In the genomic region with DNA sequence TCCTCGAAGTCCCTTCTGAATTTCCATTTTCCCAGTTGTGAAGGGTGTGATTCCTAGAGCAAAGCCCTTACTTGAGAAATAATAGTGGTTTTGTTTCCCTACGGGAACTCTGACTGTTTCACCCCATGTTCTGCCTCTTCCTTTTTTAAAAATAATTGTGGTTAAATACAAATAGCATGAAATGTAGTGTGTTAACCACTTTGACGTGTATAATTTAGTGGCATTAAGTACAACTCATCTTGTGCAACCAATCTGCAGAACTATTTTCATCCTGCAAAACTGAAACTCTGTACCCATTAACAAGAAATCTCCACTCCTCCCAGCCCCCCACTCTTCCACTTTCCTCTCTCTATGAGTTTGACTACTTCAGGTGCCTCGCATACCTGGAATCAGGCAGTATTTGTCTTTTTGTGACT, we compare ENCODE assay signal across 17 cellular contexts. TPM values are rescaled to one million over a fixed set of nuclear protein-coding genes. Genes with fewer than 3 reads are reported as not detected.
A peak's percentile ranks its signal among the peaks of the same experiment; 100 is the strongest.
DNase-seq lines count a peak whose midpoint lies in the region; ATAC-seq and TF ChIP-seq lines count a peak whose summit lies in the region.
"Had no signal": no experiment of that assay in that cellular context is flagged by ENCODE, and none has a peak within 500 bp of the region (broad histone marks: within the 10 kb centered on the region; RNA-seq: fewer than 3 reads in every experiment).

No MANE protein-coding gene starts in this region.

- CTCF ChIA-PET in activated CD4-positive, alpha-beta T cell treated with anti-CD3 and anti-CD28 coated beads for 36 hours (lab: Charles Lee): interaction anchor here (0.9 kb wide), 1 partner anchor 47 kb away, joined by 4 read pairs; no protein-coding TSS in a partner anchor

- H3K36me3 ChIP-seq in psoas muscle (ENCODE audit: insufficient read depth in 1 of 2, low read depth in 1 of 2): no peaks in the 10 kb centered on the region
- H3K36me3 ChIP-seq: adrenal gland, thoracic aorta, WERI-Rb-1 had no signal

- H3K4me1 ChIP-seq in psoas muscle: no peaks in the 10 kb centered on the region
- H3K4me1 ChIP-seq: adrenal gland had no signal

- intact Hi-C loops in activated CD4-positive, alpha-beta T cell treated with anti-CD3 and anti-CD28 coated beads for 36 hours (cut with DNase I, micrococcal nuclease): loop anchor here in 1 of 2 experiments (1.0 kb wide), 1 partner anchor 26 kb away; no protein-coding TSS in a partner anchor
- intact Hi-C loops in activated CD4-positive, alpha-beta T cell treated with anti-CD3 and anti-CD28 coated beads, Interleukin-2, amount 10 ng/mL, durations not matched to agents 24 days and 14 days (cut with micrococcal nuclease): no loop called here
- intact Hi-C loops in psoas muscle (cut with DNase I): loop anchor here in 1 of 2 donors (10.0 kb wide), 1 partner anchor 91 kb away; no protein-coding TSS in a partner anchor

- no peak overlapping the region for H3K4me3 Mint-ChIP-seq in activated CD4-positive, alpha-beta T cell treated with anti-CD3 and anti-CD28 coated beads for 36 hours
- H3K4me3 Mint-ChIP-seq in activated CD4-positive, alpha-beta T cell treated with anti-CD3 and anti-CD28 coated beads, Interleukin-2, amount 10 ng/mL, durations not matched to agents 24 days and 14 days: no peak overlapping the region
- H3K4me3 Mint-ChIP-seq in natural killer cell treated with Interleukin-12 subunit alpha and Interleukin-12 subunit beta and Interleukin-15 and Interleukin-18, amount 100 ng/mL, for 72 hours: peak overlapping the region; percentile 61
- no peak overlapping the region for H3K4me3 Mint-ChIP-seq in type B pancreatic cell
- H3K4me3 Mint-ChIP-seq: natural killer cell had no signal

- WGBS in psoas muscle, 3 donors: 62 to 69% (median 63%) methylated on average over 4 of the region's 4 CpGs

- no peaks in the 10 kb centered on the region for H3K36me3 Mint-ChIP-seq in activated CD4-positive, alpha-beta T cell treated with anti-CD3 and anti-CD28 coated beads for 36 hours (ENCODE audit: low read depth)
- no peaks in the 10 kb centered on the region for H3K36me3 Mint-ChIP-seq in activated CD4-positive, alpha-beta T cell treated with anti-CD3 and anti-CD28 coated beads, Interleukin-2, amount 10 ng/mL, durations not matched to agents 24 days and 14 days (ENCODE audit: low read depth)
- H3K36me3 Mint-ChIP-seq in natural killer cell treated with Interleukin-12 subunit alpha and Interleukin-12 subunit beta and Interleukin-15 and Interleukin-18, amount 100 ng/mL, for 72 hours: no peaks in the 10 kb centered on the region
- no peaks in the 10 kb centered on the region for H3K36me3 Mint-ChIP-seq in type B pancreatic cell
- H3K36me3 Mint-ChIP-seq: natural killer cell had no signal

- no peak overlapping the region for H3K27ac Mint-ChIP-seq in activated CD4-positive, alpha-beta T cell treated with anti-CD3 and anti-CD28 coated beads for 36 hours
- no peak overlapping the region for H3K27ac Mint-ChIP-seq in activated CD4-positive, alpha-beta T cell treated with anti-CD3 and anti-CD28 coated beads, Interleukin-2, amount 10 ng/mL, durations not matched to agents 24 days and 14 days
- H3K27ac Mint-ChIP-seq in natural killer cell treated with Interleukin-12 subunit alpha and Interleukin-12 subunit beta and Interleukin-15 and Interleukin-18, amount 100 ng/mL, for 72 hours: peak overlapping the region in 1 of 2 donors; percentile 26
- H3K27ac Mint-ChIP-seq in type B pancreatic cell: no peak overlapping the region

- H3K27me3 ChIP-seq in psoas muscle (ENCODE audit: insufficient read depth in 3 of 3, low read length in 2 of 3): peaks cover 0 to 4% (median 4%) of the 10 kb centered on the region in 3 donors
- H3K27me3 ChIP-seq: adrenal gland had no signal

- no peaks in the 10 kb centered on the region for H3K9me3 ChIP-seq in psoas muscle
- H3K9me3 ChIP-seq: adrenal gland, thoracic aorta had no signal

- POLR2A ChIA-PET in activated CD4-positive, alpha-beta T cell treated with anti-CD3 and anti-CD28 coated beads for 36 hours (lab: Charles Lee): interaction anchor here (0.6 kb wide), 1 partner anchor 1795 kb away, joined by 3 read pairs; no protein-coding TSS in a partner anchor

- no peak overlapping the region for H3K4me3 ChIP-seq in psoas muscle
- H3K4me3 ChIP-seq: adrenal gland, thoracic aorta had no signal

- peak; percentile 53 for ATAC-seq in activated CD4-positive, alpha-beta T cell treated with anti-CD3 and anti-CD28 coated beads for 36 hours
- peak; percentile 58 for ATAC-seq in GM21786 (IDR thresholded peaks at IDR 0.05; ENCODE audit: unreplicated experiment)
- ATAC-seq in natural killer cell treated with Interleukin-12 subunit alpha and Interleukin-12 subunit beta and Interleukin-15 and Interleukin-18, amount 100 ng/mL, for 72 hours: peak; percentile 49 to 65
- no peak for ATAC-seq in psoas muscle
- ATAC-seq: PC-3 had no signal

- peaks cover 35% of the 10 kb centered on the region for H3K27me3 Mint-ChIP-seq in activated CD4-positive, alpha-beta T cell treated with anti-CD3 and anti-CD28 coated beads for 36 hours
- H3K27me3 Mint-ChIP-seq in activated CD4-positive, alpha-beta T cell treated with anti-CD3 and anti-CD28 coated beads, Interleukin-2, amount 10 ng/mL, durations not matched to agents 24 days and 14 days: peaks cover 21% of the 10 kb centered on the region
- H3K27me3 Mint-ChIP-seq in natural killer cell treated with Interleukin-12 subunit alpha and Interleukin-12 subunit beta and Interleukin-15 and Interleukin-18, amount 100 ng/mL, for 72 hours: peaks cover 29% of the 10 kb centered on the region in 2 donors
- peaks cover 52% of the 10 kb centered on the region for H3K27me3 Mint-ChIP-seq in type B pancreatic cell

- DNase-seq in activated CD4-positive, alpha-beta T cell treated with anti-CD3 and anti-CD28 coated beads for 36 hours: peak; percentile 43
- DNase-seq in activated CD4-positive, alpha-beta T cell treated with anti-CD3 and anti-CD28 coated beads, Interleukin-2, amount 10 ng/mL, durations not matched to agents 24 days and 14 days: no peak
- peak; percentile 88 for DNase-seq in NOMO-1 treated with DMSO at 0.1 percent for 48 hours (lab: John Stamatoyannopoulos, UW; ENCODE audit: unreplicated experiment)
- no peak for DNase-seq in natural killer cell treated with Interleukin-12 subunit alpha and Interleukin-12 subunit beta and Interleukin-15 and Interleukin-18, amount 100 ng/mL, for 72 hours (ENCODE audit: low spot score)
- DNase-seq in NCI-H82 (lab: John Stamatoyannopoulos, UW): no peak
- DNase-seq in psoas muscle: no peak
- DNase-seq in type B pancreatic cell (ENCODE audit: extremely low spot score, unreplicated experiment): no peak
- DNase-seq: 8988T; adrenal gland; EL; natural killer cell; PC-3; stimulated activated CD4-positive, alpha-beta T cell treated with anti-CD3 and anti-CD28 coated beads, Interleukin-12 subunit alpha, Interleukin-12 subunit beta, amount 100 ng/mL, for 4 hours; WERI-Rb-1 had no signal

- peaks cover 19% of the 10 kb centered on the region for H3K4me1 Mint-ChIP-seq in activated CD4-positive, alpha-beta T cell treated with anti-CD3 and anti-CD28 coated beads for 36 hours
- peaks cover 6% of the 10 kb centered on the region for H3K4me1 Mint-ChIP-seq in activated CD4-positive, alpha-beta T cell treated with anti-CD3 and anti-CD28 coated beads, Interleukin-2, amount 10 ng/mL, durations not matched to agents 24 days and 14 days
- H3K4me1 Mint-ChIP-seq in natural killer cell treated with Interleukin-12 subunit alpha and Interleukin-12 subunit beta and Interleukin-15 and Interleukin-18, amount 100 ng/mL, for 72 hours (ENCODE audit: low read depth in 2 of 2): peaks cover 20 to 21% of the 10 kb centered on the region in 2 donors
- no peaks in the 10 kb centered on the region for H3K4me1 Mint-ChIP-seq in type B pancreatic cell (ENCODE audit: unreplicated experiment)

- no peak for TF ChIP-seq CTCF in psoas muscle (IDR thresholded peaks at IDR 0.05)
- TF ChIP-seq CTCF in type B pancreatic cell (conservative IDR thresholded peaks at IDR 0.05): no peak

- no peaks in the 10 kb centered on the region for H3K9me3 Mint-ChIP-seq in activated CD4-positive, alpha-beta T cell treated with anti-CD3 and anti-CD28 coated beads for 36 hours (ENCODE audit: low read depth)
- no peaks in the 10 kb centered on the region for H3K9me3 Mint-ChIP-seq in activated CD4-positive, alpha-beta T cell treated with anti-CD3 and anti-CD28 coated beads, Interleukin-2, amount 10 ng/mL, durations not matched to agents 24 days and 14 days
- no peaks in the 10 kb centered on the region for H3K9me3 Mint-ChIP-seq in natural killer cell treated with Interleukin-12 subunit alpha and Interleukin-12 subunit beta and Interleukin-15 and Interleukin-18, amount 100 ng/mL, for 72 hours
- no peaks in the 10 kb centered on the region for H3K9me3 Mint-ChIP-seq in type B pancreatic cell
- H3K9me3 Mint-ChIP-seq: natural killer cell had no signal

- H3K27ac ChIP-seq in psoas muscle: no peak overlapping the region
- H3K27ac ChIP-seq: adrenal gland, epithelial cell of prostate, thoracic aorta, WERI-Rb-1 had no signal

RNA-seq across cellular contexts. Expression of a gene that starts 35.6 kb away (rescaled TPM):
- not detected for total RNA-seq in activated CD4-positive, alpha-beta T cell treated with anti-CD3 and anti-CD28 coated beads for 36 hours
- total RNA-seq in activated CD4-positive, alpha-beta T cell treated with anti-CD3 and anti-CD28 coated beads, Interleukin-2, amount 10 ng/mL, durations not matched to agents 24 days and 14 days: not detected in 2 replicates
- total RNA-seq in natural killer cell treated with Interleukin-12 subunit alpha and Interleukin-12 subunit beta and Interleukin-15 and Interleukin-18, amount 100 ng/mL, for 72 hours: not detected
- not detected for total RNA-seq in psoas muscle
- polyA plus RNA-seq in psoas muscle: not detected
- 2.4 and 17.9 TPM in 2 replicates for total RNA-seq in type B pancreatic cell (ENCODE audit: low replicate concordance)
- total RNA-seq: natural killer cell, PC-3, thoracic aorta had no signal

Comparison
In these comparisons a context has a peak if more than half of its experiments do, and no peak if none do; other contexts are left out.
1. DNase-seq: peak in activated CD4-positive, alpha-beta T cell treated with anti-CD3 and anti-CD28 coated beads for 36 hours (single experiment) and NOMO-1 treated with DMSO at 0.1 percent for 48 hours (single experiment); none in activated CD4-positive, alpha-beta T cell treated with anti-CD3 and anti-CD28 coated beads, Interleukin-2, amount 10 ng/mL, durations not matched to agents 24 days and 14 days (single experiment), natural killer cell treated with Interleukin-12 subunit alpha and Interleukin-12 subunit beta and Interleukin-15 and Interleukin-18, amount 100 ng/mL, for 72 hours (single experiment), NCI-H82 (single experiment), psoas muscle (0 of 2) and type B pancreatic cell (single experiment).
2. ATAC-seq: peak in activated CD4-positive, alpha-beta T cell treated with anti-CD3 and anti-CD28 coated beads for 36 hours (single experiment), GM21786 (single experiment) and natural killer cell treated with Interleukin-12 subunit alpha and Interleukin-12 subunit beta and Interleukin-15 and Interleukin-18, amount 100 ng/mL, for 72 hours (2 of 2); none in psoas muscle (0 of 4).